Comparison of ENCODE assay signal across 9 cellular contexts in the genomic region with DNA sequence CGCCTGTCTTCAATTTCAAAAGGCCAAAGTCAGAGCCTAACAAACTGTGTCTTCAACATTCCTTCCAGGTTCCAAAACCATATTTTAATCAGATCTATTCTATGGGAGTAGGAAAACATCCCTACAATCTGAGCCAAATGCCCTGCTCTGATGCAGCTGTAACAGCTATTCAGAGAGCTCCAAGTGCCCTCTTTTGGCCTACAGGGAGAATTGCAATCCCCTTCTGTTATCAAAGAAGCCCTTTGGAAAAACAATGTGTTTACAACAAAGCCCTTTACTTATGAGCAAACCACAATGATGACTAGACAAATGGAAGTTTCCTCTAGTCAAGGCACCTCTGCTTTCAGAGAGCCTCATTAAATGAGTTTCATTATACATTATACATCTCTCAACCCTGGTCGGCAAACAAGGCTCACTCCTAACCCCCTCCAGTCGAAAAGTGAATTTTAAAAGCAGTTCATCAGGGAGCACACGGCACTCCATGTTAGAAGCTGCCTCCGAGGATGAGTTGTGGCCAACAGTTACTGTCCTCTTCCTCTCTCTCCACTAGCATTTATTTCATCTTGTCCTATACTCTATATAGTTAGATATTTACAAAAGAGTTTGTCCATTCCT. TPM values are rescaled to one million over a fixed set of nuclear protein-coding genes. Genes with fewer than 3 reads are reported as not detected.
DNase-seq lines count a peak whose midpoint lies in the region; ATAC-seq, FAIRE-seq and TF ChIP-seq lines count a peak whose summit lies in the region.
"Had no signal": no experiment of that assay in that cellular context is flagged by ENCODE, and none has a peak within 500 bp of the region (broad histone marks: within the 10 kb centered on the region; RNA-seq: fewer than 3 reads in every experiment).

No MANE protein-coding gene starts in this region.

- no peak overlapping the region for H3K9ac ChIP-seq in MM.1S (ENCODE audit: low read length)

- DNase-seq in GM12865 (ENCODE audit: low read depth): peak; percentile 26
- peak; percentile 78 for DNase-seq in MM.1S
- no peak for DNase-seq in glutamatergic neuron
- no peak for DNase-seq in sciatic nerve (ENCODE audit: low spot score)
- no peak for DNase-seq in NK-92 treated with Interleukin-12 subunit alpha and Interleukin-12 subunit beta, amount 100 ng/mL, for 24 hours (lab: John Stamatoyannopoulos, UW)

- no peaks in the 10 kb centered on the region for H3K27me3 ChIP-seq in ACC112 (ENCODE audit: insufficient read depth, low read length)
- H3K27me3 ChIP-seq in MM.1S (replicated peaks; ENCODE audit: insufficient read depth, low read length): no peaks in the 10 kb centered on the region

- ATAC-seq in sciatic nerve (peak; percentile 57), esophagus mucosa (no peak)

- no peak overlapping the region for H3K4me3 ChIP-seq in ACC112 (ENCODE audit: low read depth, low read length)
- H3K4me3 ChIP-seq in GM12865 (ENCODE audit: low read depth, low read length): no peak overlapping the region
- no peak overlapping the region for H3K4me3 ChIP-seq in MM.1S (ENCODE audit: low read length)

- no peaks in the 10 kb centered on the region for H3K79me2 ChIP-seq in ACC112 (ENCODE audit: control insufficient read depth, insufficient read depth, low read length, unreplicated experiment)
- no peaks in the 10 kb centered on the region for H3K79me2 ChIP-seq in MM.1S (ENCODE audit: low read length)

- no peak overlapping the region for H3K27ac Mint-ChIP-seq in glutamatergic neuron (ENCODE audit: unreplicated experiment)

- no peaks in the 10 kb centered on the region for H3K9me3 Mint-ChIP-seq in glutamatergic neuron (ENCODE audit: unreplicated experiment)

- H3K4me3 Mint-ChIP-seq in glutamatergic neuron (ENCODE audit: unreplicated experiment): no peak overlapping the region

- H3K9me3 ChIP-seq in MM.1S (replicated peaks; ENCODE audit: insufficient read depth, low read length): no peaks in the 10 kb centered on the region

- peak; percentile 97 for FAIRE-seq in TTC549 (lab: Jason Lieb, UNC)

- H3K27ac ChIP-seq in ACC112 (ENCODE audit: low read depth, low read length) (no peak overlapping the region), MM.1S (ENCODE audit: low read length) (no peak overlapping the region)

- H3K4me1 Mint-ChIP-seq in glutamatergic neuron (ENCODE audit: low read depth, unreplicated experiment): no peaks in the 10 kb centered on the region

- H4K20me1 ChIP-seq in MM.1S (ENCODE audit: insufficient read depth, low read length): no peaks in the 10 kb centered on the region

- H3F3A ChIP-seq in MM.1S (ENCODE audit: insufficient read depth, low read length): no peaks in the 10 kb centered on the region

- no peaks in the 10 kb centered on the region for H3K36me3 Mint-ChIP-seq in glutamatergic neuron (ENCODE audit: unreplicated experiment)

- intact Hi-C loops in sciatic nerve (cut with DNase I): no loop called here

- H2AFZ ChIP-seq in ACC112 (ENCODE audit: low read length, unreplicated experiment): peak overlapping the region; percentile 79
- H2AFZ ChIP-seq in MM.1S (ENCODE audit: low read length): peak overlapping the region; percentile 3; the same call in 1 of the 2 replicates

- H3K36me3 ChIP-seq in ACC112 (ENCODE audit: insufficient read depth, low read length): no peaks in the 10 kb centered on the region
- no peaks in the 10 kb centered on the region for H3K36me3 ChIP-seq in MM.1S (replicated peaks; ENCODE audit: insufficient read depth, low read length)

- no peaks in the 10 kb centered on the region for H3K9me2 ChIP-seq in MM.1S (replicated peaks; ENCODE audit: insufficient read depth, low read length)

- no peaks in the 10 kb centered on the region for H3K27me3 Mint-ChIP-seq in glutamatergic neuron (ENCODE audit: unreplicated experiment)

- H3K4me1 ChIP-seq in ACC112 (ENCODE audit: control insufficient read depth, insufficient read depth, low read length, unreplicated experiment) (no peaks in the 10 kb centered on the region), MM.1S (ENCODE audit: low read length) (0 out of 2 replicates have a peak, but pooled peaks cover 5% of the 10 kb centered on the region)

- TF ChIP-seq CTCF in GM12865 (IDR thresholded peaks at IDR 0.05; ENCODE audit: insufficient read depth, low read depth, low read length, missing control alignments) (peak; percentile 68), MM.1S (IDR thresholded peaks at IDR 0.05; ENCODE audit: low read length) (peak; percentile 94), glutamatergic neuron (IDR thresholded peaks at IDR 0.05; ENCODE audit: partially characterized antibody, unreplicated experiment) (peak; percentile 43)

- peak overlapping the region; percentile 4; the same call in 1 of the 2 replicates for H3K4me2 ChIP-seq in MM.1S (ENCODE audit: low read depth, low read length)

RNA-seq across cellular contexts. Expression of gene TMCO5A, which starts 42.6 kb away (rescaled TPM):
- total RNA-seq in glutamatergic neuron (ENCODE audit: unreplicated experiment) (not detected), sciatic nerve (not detected), esophagus mucosa (not detected)
- total RNA-seq: temporal lobe had no signal

Comparison
In these comparisons a context has a peak if more than half of its experiments do, and no peak if none do; other contexts are left out.
1. DNase-seq: peak in GM12865 (single experiment) and MM.1S (single experiment); none in glutamatergic neuron (single experiment), sciatic nerve (single experiment) and NK-92 treated with Interleukin-12 subunit alpha and Interleukin-12 subunit beta, amount 100 ng/mL, for 24 hours (single experiment).
2. CTCF ChIP-seq: peak in every context shown above with its lines; median percentile 94 in MM.1S; 68 in GM12865; 43 in glutamatergic neuron.